Comparison of ENCODE assay signal across 25 cellular contexts in the genomic region with DNA sequence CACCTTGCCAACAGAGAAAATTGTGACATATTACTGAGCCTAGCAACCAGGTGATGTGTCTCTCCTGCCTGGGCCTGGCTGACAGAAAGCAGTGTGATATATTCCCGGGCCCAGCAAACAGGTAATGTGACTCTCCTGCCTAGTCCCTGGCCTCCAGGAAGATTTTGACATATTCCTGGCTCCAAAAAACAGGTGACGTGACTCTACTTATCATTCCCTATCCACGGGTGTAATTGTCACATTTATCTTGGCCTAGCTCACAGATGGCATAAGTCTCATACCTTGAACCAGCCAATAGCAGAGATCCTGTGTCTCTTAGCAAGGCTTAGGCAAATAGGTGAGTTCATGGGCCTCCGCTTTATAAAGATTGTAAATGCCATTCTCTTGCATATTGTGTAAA. TPM values are rescaled to one million over a fixed set of nuclear protein-coding genes. Genes with fewer than 3 reads are reported as not detected.
"Had no signal": no experiment of that assay in that cellular context is flagged by ENCODE, and none has a peak within 500 bp of the region (broad histone marks: within the 10 kb centered on the region; RNA-seq: fewer than 3 reads in every experiment).

No MANE protein-coding gene starts in this region.

- H3K27ac Mint-ChIP-seq: dendritic cell treated with granulocyte-macrophage colony-stimulating factor and Interleukin-4, amounts not matched to agents 40 ng/mL and 50 ng/mL, for 4 days; endodermal cell had no signal

- H3K27ac ChIP-seq: colonic mucosa, dorsolateral prefrontal cortex, epithelial cell of prostate, esophagus muscularis mucosa, esophagus squamous epithelium, foreskin keratinocyte, gastrocnemius medialis, gastroesophageal sphincter, heart left ventricle, heart right ventricle, hepatocyte had no signal

- H3K9me3 ChIP-seq: colonic mucosa, esophagus muscularis mucosa, gastrocnemius medialis, gastroesophageal sphincter, heart left ventricle, heart right ventricle had no signal

- H3K4me1 ChIP-seq: colonic mucosa, esophagus muscularis mucosa, esophagus squamous epithelium, foreskin keratinocyte, gastrocnemius medialis, gastroesophageal sphincter, heart left ventricle, heart right ventricle had no signal

- H3K4me1 Mint-ChIP-seq: endodermal cell had no signal

- H3K4me3 ChIP-seq: colonic mucosa, dorsolateral prefrontal cortex, esophagus muscularis mucosa, esophagus squamous epithelium, gastrocnemius medialis, gastroesophageal sphincter, heart left ventricle, heart right ventricle, hepatocyte had no signal

- H3K27me3 Mint-ChIP-seq: dendritic cell treated with granulocyte-macrophage colony-stimulating factor and Interleukin-4, amounts not matched to agents 40 ng/mL and 50 ng/mL, for 4 days; effector memory CD8-positive, alpha-beta T cell had no signal

- H3K4me3 Mint-ChIP-seq: dendritic cell treated with granulocyte-macrophage colony-stimulating factor and Interleukin-4, amounts not matched to agents 40 ng/mL and 50 ng/mL, for 4 days; effector memory CD8-positive, alpha-beta T cell; endodermal cell had no signal

- H3K9me3 Mint-ChIP-seq: effector memory CD8-positive, alpha-beta T cell had no signal

- ATAC-seq: esophagus mucosa, foreskin keratinocyte, gastrocnemius medialis, gastroesophageal sphincter, heart left ventricle, heart right ventricle had no signal

- H3K27me3 ChIP-seq: colonic mucosa, dorsolateral prefrontal cortex, esophagus muscularis mucosa, esophagus squamous epithelium, foreskin keratinocyte, gastrocnemius medialis, gastroesophageal sphincter, heart left ventricle, heart right ventricle, hepatocyte had no signal

- DNase-seq: colonic mucosa; cortex of kidney; dermis blood vessel endothelial cell; dorsolateral prefrontal cortex; effector CD4-positive, alpha-beta T cell; effector CD8-positive, alpha-beta T cell; effector memory CD4-positive, alpha-beta T cell; effector memory CD8-positive, alpha-beta T cell; endodermal cell; erythroblast; esophagus squamous epithelium; foreskin fibroblast; foreskin keratinocyte; foreskin melanocyte; gastrocnemius medialis; glutamatergic neuron; head of caudate nucleus; heart left ventricle; heart right ventricle had no signal

- H3K36me3 ChIP-seq: colonic mucosa, esophagus muscularis mucosa, esophagus squamous epithelium, gastrocnemius medialis, gastroesophageal sphincter, heart left ventricle, heart right ventricle had no signal

RNA-seq across cellular contexts. Expression of a gene that starts 49.6 kb away (rescaled TPM):
- total RNA-seq: hepatocyte had no signal
